Comparison of ENCODE assay signal across 8 cellular contexts in genomic region chr5:180328296-180329137, GRCh38. TPM values are rescaled to one million over a fixed set of nuclear protein-coding genes. Genes with fewer than 3 reads are reported as not detected.
DNase-seq lines count a peak whose midpoint lies in the region; ATAC-seq, FAIRE-seq and TF ChIP-seq lines count a peak whose summit lies in the region.

No MANE protein-coding gene starts in this region.

- H3K4me1 Mint-ChIP-seq in memory B cell = peaks cover 7% of the 10 kb centered on the region

- FAIRE-seq in A204.1 (lab: Jason Lieb, UNC) = peak; percentile 48
- peak; percentile 91 for FAIRE-seq in GM18507 (lab: Jason Lieb, UNC)

- peak; percentile 42 to 79 (median 68) for TF ChIP-seq CTCF in dorsolateral prefrontal cortex (IDR thresholded peaks at IDR 0.05 in 54 of 56, conservative IDR thresholded peaks at IDR 0.05 in 2 of 56; ENCODE audit: low read depth in 1 of 56, partially characterized antibody in 56 of 56)

- no peaks in the 10 kb centered on the region for H3K27me3 ChIP-seq in dorsolateral prefrontal cortex

- DNase-seq in GM18507 (ENCODE audit: extremely low spot score, insufficient read length, low read depth) (peak; percentile 58), NCI-H526 treated with DMSO at 0.1 percent for 48 hours (lab: John Stamatoyannopoulos, UW) (peak; percentile 17), dorsolateral prefrontal cortex (peak; percentile 65 to 89 (median 80)), memory B cell (ENCODE audit: low spot score in 2 of 2) (peak; percentile 74 to 80)
- peak; percentile 81 to 83 for DNase-seq in activated CD4-positive, alpha-beta T cell treated with anti-CD3 and anti-CD28 coated beads, Interleukin-2, amount 50 U/mL, for 4 hours
- peak; percentile 71 to 79 for DNase-seq in stimulated activated CD8-positive, alpha-beta memory T cell treated with anti-CD3 and anti-CD28 coated beads, Interleukin-2, amount 100 ng/mL, for 48 hours (ENCODE audit: low read depth in 2 of 2)

- peaks cover 11% of the 10 kb centered on the region for H3K27me3 Mint-ChIP-seq in memory B cell

- no peak overlapping the region for H3K4me3 Mint-ChIP-seq in memory B cell

- H3K27ac ChIP-seq in dorsolateral prefrontal cortex = peak overlapping the region in 1 of 59 donors; percentile 3

- no peaks in the 10 kb centered on the region for H3K36me3 Mint-ChIP-seq in memory B cell

- no peak overlapping the region for H3K27ac Mint-ChIP-seq in memory B cell

- H3K4me3 ChIP-seq in dorsolateral prefrontal cortex = no peak overlapping the region

- H3K9me3 Mint-ChIP-seq in memory B cell = no peaks in the 10 kb centered on the region

- ATAC-seq in HG03342 (IDR thresholded peaks at IDR 0.05; ENCODE audit: unreplicated experiment) (peak; percentile 85), memory B cell (ENCODE audit: low read depth) (peak; percentile 98)

- intact Hi-C loops in dorsolateral prefrontal cortex (cut with DNase I) = no loop called here

RNA-seq across cellular contexts. Expression of gene GFPT2, which starts 24.6 kb away (rescaled TPM):
- 10 to 100 TPM; 19.3 to 78.0 (median 32.5) TPM for total RNA-seq in dorsolateral prefrontal cortex

RNA-seq across cellular contexts. Expression of gene MAPK9, which starts 36.6 kb away (rescaled TPM):
- total RNA-seq in dorsolateral prefrontal cortex = 100 to 1,000 TPM in 95 of 120 experiments, 10 to 100 TPM in 25; 64.6 to 182 (median 123) TPM

Comparison
In these comparisons a context has a peak if more than half of its experiments do, and no peak if none do; other contexts are left out.
1. DNase-seq: peak in every context shown above with its lines; median percentile 82 in activated CD4-positive, alpha-beta T cell treated with anti-CD3 and anti-CD28 coated beads, Interleukin-2, amount 50 U/mL, for 4 hours; 80 in dorsolateral prefrontal cortex; 77 in memory B cell; 75 in stimulated activated CD8-positive, alpha-beta memory T cell treated with anti-CD3 and anti-CD28 coated beads, Interleukin-2, amount 100 ng/mL, for 48 hours; 58 in GM18507; 17 in NCI-H526 treated with DMSO at 0.1 percent for 48 hours.